Comparison of ENCODE assay signal across 3 cellular contexts in genomic region chr2:154689158-154689557, GRCh38.
"Had no signal": no experiment of that assay in that cellular context is flagged by ENCODE, and none has a peak within 500 bp of the region (broad histone marks: within the 10 kb centered on the region; RNA-seq: fewer than 3 reads in every experiment).

No MANE protein-coding gene starts in this region.

- DNase-seq: GDM1, GF-D8 had no signal

- H3K4me3 ChIP-seq: GM12878 had no signal
